ENCODE assay signal across 1 cellular context in the genomic region with DNA sequence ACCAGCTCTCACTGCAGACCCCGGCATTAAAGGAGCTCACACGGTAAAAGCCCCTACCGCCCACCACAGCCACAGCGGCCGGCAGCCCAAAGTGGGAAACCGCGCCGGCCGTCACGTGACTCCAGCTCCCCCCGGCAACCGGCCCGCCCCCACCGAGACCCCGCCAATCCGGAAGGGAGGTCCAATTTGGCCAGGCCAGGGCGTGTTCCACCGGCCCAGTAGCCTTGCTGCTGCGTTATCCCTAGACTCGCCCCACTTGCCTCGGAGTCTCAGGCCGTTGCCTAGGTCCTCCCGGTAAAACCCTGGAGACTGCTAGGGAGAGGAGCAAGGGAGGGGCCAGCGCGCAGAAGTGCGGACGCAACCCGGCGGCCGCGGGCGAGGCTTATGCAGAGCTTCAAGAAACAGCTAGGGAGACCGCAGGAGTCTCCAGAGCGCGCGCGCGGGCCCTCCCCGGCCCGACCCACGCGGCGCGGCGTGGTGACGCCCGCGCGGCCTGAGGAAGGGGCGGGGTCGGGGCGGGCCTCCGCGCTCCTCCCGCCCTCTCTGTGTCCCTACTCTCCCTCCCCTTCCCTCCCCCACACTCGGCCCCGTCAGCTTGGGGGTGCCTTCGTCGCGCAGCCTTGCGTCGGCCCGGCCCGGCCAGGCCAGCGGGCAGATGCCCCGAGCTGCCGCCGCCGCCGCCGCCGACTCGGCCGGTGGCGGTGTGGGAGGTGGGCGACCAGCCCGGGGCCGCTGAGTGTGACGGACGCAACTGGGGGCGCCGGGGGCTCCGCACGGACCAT.
TF ChIP-seq lines count a peak whose summit lies in the region.

A gene with protein sequence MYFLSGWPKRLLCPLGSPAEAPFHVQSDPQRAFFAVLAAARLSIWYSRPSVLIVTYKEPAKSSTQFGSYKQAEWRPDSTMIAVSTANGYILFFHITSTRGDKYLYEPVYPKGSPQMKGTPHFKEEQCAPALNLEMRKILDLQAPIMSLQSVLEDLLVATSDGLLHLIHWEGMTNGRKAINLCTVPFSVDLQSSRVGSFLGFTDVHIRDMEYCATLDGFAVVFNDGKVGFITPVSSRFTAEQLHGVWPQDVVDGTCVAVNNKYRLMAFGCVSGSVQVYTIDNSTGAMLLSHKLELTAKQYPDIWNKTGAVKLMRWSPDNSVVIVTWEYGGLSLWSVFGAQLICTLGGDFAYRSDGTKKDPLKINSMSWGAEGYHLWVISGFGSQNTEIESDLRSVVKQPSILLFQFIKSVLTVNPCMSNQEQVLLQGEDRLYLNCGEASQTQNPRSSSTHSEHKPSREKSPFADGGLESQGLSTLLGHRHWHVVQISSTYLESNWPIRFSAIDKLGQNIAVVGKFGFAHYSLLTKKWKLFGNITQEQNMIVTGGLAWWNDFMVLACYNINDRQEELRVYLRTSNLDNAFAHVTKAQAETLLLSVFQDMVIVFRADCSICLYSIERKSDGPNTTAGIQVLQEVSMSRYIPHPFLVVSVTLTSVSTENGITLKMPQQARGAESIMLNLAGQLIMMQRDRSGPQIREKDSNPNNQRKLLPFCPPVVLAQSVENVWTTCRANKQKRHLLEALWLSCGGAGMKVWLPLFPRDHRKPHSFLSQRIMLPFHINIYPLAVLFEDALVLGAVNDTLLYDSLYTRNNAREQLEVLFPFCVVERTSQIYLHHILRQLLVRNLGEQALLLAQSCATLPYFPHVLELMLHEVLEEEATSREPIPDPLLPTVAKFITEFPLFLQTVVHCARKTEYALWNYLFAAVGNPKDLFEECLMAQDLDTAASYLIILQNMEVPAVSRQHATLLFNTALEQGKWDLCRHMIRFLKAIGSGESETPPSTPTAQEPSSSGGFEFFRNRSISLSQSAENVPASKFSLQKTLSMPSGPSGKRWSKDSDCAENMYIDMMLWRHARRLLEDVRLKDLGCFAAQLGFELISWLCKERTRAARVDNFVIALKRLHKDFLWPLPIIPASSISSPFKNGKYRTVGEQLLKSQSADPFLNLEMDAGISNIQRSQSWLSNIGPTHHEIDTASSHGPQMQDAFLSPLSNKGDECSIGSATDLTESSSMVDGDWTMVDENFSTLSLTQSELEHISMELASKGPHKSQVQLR (N-terminal part only) (plus strand): TSS at position 578 of the 782 bp plus-strand sequence. CDS start 203 bp downstream, at position 781.

TF ChIP-seq in WTC11, 78 proteins besides CTCF, POLR2A, EP300 and RAD21 (continued from another document):
- TF ChIP-seq, protein P1, sequence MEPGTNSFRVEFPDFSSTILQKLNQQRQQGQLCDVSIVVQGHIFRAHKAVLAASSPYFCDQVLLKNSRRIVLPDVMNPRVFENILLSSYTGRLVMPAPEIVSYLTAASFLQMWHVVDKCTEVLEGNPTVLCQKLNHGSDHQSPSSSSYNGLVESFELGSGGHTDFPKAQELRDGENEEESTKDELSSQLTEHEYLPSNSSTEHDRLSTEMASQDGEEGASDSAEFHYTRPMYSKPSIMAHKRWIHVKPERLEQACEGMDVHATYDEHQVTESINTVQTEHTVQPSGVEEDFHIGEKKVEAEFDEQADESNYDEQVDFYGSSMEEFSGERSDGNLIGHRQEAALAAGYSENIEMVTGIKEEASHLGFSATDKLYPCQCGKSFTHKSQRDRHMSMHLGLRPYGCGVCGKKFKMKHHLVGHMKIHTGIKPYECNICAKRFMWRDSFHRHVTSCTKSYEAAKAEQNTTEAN (CRISPR knock-in tag; IDR thresholded peaks at IDR 0.05): no peak
TF ChIP-seq in WTC11: peak in this region for 12.
